7 cellular contexts compared by ENCODE assay signal in the genomic region with DNA sequence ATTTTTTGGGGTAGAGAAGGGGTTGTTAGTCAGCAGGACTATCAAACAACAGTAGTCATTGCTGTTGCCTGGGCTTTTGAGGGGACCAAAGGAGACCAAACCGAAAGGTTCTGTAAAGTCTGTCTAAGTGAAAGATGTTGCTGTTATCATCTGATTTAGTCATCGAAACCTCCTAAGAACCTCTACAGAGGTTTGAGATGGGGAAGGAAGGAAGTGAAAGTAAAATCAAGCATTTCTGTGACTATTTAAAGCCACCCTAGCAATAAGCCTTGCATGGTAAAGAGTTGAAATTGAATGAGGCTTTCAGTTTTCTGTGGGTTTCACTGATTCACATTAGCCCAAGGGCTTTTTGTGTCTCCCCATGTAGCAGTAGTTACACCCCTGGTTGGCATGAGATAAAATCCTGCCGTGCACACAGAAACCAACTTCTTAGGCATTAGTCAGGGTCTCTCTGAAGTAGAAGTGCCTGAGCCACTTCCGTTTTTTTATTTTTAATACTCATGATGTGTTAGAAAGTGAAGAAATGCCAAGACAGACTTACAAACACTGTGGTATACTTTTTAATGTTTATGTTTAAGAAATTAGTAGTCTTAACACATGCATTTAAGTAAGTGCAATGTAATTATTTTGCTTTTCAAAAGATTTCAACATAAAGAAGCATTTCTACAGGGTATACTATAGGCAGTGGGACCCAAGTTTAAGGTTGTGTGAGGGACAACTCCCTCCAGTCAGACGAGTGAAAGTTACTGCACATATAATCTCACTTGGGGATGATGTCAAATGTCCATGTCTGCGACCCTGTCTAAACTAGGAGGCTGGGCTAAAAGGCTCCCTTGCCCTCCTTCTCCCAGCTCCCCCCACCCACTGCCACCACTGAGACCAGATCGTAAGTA. TPM values are rescaled to one million over a fixed set of nuclear protein-coding genes. Genes with fewer than 3 reads are reported as not detected.
A peak's percentile ranks its signal among the peaks of the same experiment; 100 is the strongest.
DNase-seq lines count a peak whose midpoint lies in the region; ATAC-seq and TF ChIP-seq lines count a peak whose summit lies in the region.

No MANE protein-coding gene starts in this region.

- peak; percentile 52 for DNase-seq in GM19240 (ENCODE audit: insufficient read length, low spot score)
- DNase-seq in T-helper 17 cell: no peak
- peak; percentile 50 for DNase-seq in astrocyte of the spinal cord (ENCODE audit: low read depth, low spot score)
- DNase-seq in neural crest cell (ENCODE audit: low read depth, low spot score): no peak
- DNase-seq in vagina (ENCODE audit: extremely low spot score in 2 of 2): no peak
- no peak for DNase-seq in NCI-H345 treated with DMSO at 0.1 percent for 48 hours (lab: John Stamatoyannopoulos, UW; ENCODE audit: unreplicated experiment)

- H3K27me3 ChIP-seq in vagina: no peaks in the 10 kb centered on the region

- in situ Hi-C loops in astrocyte of the spinal cord (cut with HindIII; ENCODE audit: low sequenced_read_pairs): no loop called here

- peaks cover 36% of the 10 kb centered on the region for H3K4me1 Mint-ChIP-seq in T-helper 17 cell
- peaks cover 8% of the 10 kb centered on the region for H3K4me1 Mint-ChIP-seq in neural crest cell

- no peaks in the 10 kb centered on the region for H3K4me1 ChIP-seq in vagina

- H3K4me3 ChIP-seq in astrocyte of the spinal cord (ENCODE audit: low read depth, low read length) (peak overlapping the region; percentile 3), vagina (peak overlapping the region in 1 of 2 donors; percentile 15)

- H3K27ac Mint-ChIP-seq in T-helper 17 cell (peak overlapping the region; percentile 81), neural crest cell (ENCODE audit: unreplicated experiment) (peak overlapping the region; percentile 46)

- H3K36me3 Mint-ChIP-seq in T-helper 17 cell (ENCODE audit: low read depth) (no peaks in the 10 kb centered on the region), neural crest cell (ENCODE audit: low read depth) (no peaks in the 10 kb centered on the region)

- no peaks in the 10 kb centered on the region for H3K9me3 ChIP-seq in T-helper 17 cell (ENCODE audit: control insufficient read depth, low read length, poor library complexity, severe bottlenecking)
- no peaks in the 10 kb centered on the region for H3K9me3 ChIP-seq in vagina

- no peaks in the 10 kb centered on the region for H3K36me3 ChIP-seq in vagina

- H3K27me3 Mint-ChIP-seq in T-helper 17 cell: no peaks in the 10 kb centered on the region
- no peaks in the 10 kb centered on the region for H3K27me3 Mint-ChIP-seq in neural crest cell (ENCODE audit: low read depth)

- TF ChIP-seq CTCF in astrocyte of the spinal cord (IDR thresholded peaks at IDR 0.05; ENCODE audit: low read depth, low read length) (no peak), neural crest cell (conservative IDR thresholded peaks at IDR 0.05) (no peak), vagina (IDR thresholded peaks at IDR 0.05) (no peak)

- TF ChIP-seq POLR2A in vagina (IDR thresholded peaks at IDR 0.05): no peak

- intact Hi-C loops in vagina (cut with DNase I): no loop called here

- no peak overlapping the region for H3K27ac ChIP-seq in vagina

- H3K9me3 Mint-ChIP-seq in neural crest cell: no peaks in the 10 kb centered on the region

- ATAC-seq in HG03139 (IDR thresholded peaks at IDR 0.05; ENCODE audit: unreplicated experiment): peak; percentile 97
- ATAC-seq in T-helper 17 cell: peak; percentile 74

- H3K4me3 Mint-ChIP-seq in T-helper 17 cell: peak overlapping the region; percentile 85
- H3K4me3 Mint-ChIP-seq in neural crest cell: no peak overlapping the region

RNA-seq across cellular contexts. Expression of a gene that starts 50.4 kb away (rescaled TPM):
- 10 to 100 TPM; 85.6 to 88.9 TPM for total RNA-seq in T-helper 17 cell
- total RNA-seq in neural crest cell: 47.3 and 48.1 TPM in 2 replicates
- 16.2 TPM for total RNA-seq in vagina

Comparison
In these comparisons a context has a peak if more than half of its experiments do, and no peak if none do; other contexts are left out.
1. DNase-seq: peak in GM19240 (single experiment) and astrocyte of the spinal cord (single experiment); none in T-helper 17 cell (0 of 3), neural crest cell (single experiment), vagina (0 of 2) and NCI-H345 treated with DMSO at 0.1 percent for 48 hours (single experiment).